In genomic region chr18:2387588-2387987, GRCh38 we compare ENCODE assay signal across 21 cellular contexts.
DNase-seq lines count a peak whose midpoint lies in the region; ATAC-seq, FAIRE-seq and TF ChIP-seq lines count a peak whose summit lies in the region.
"Had no signal": no experiment of that assay in that cellular context is flagged by ENCODE, and none has a peak within 500 bp of the region (broad histone marks: within the 10 kb centered on the region; RNA-seq: fewer than 3 reads in every experiment).

No MANE protein-coding gene starts in this region.

- H3K9ac ChIP-seq in adipocyte (ENCODE audit: low read length), result no peak overlapping the region
- H3K9ac ChIP-seq: BLaER1 treated with 17β-estradiol and CSF1 and Interleukin-3, amounts not matched to agents 10 nM and 100 nM had no signal

- FAIRE-seq in GM12891 (lab: Jason Lieb, UNC), result no peak
- FAIRE-seq: A549, GM12878 had no signal

- H3K4me3 Mint-ChIP-seq in activated T-cell treated with anti-CD3 and anti-CD28 coated beads, Interleukin-2, amount 50 U/mL, for 72 hours, result no peak overlapping the region
- H3K4me3 Mint-ChIP-seq in activated T-cell treated with anti-CD3 and anti-CD28 coated beads, Interleukin-2, amount 50 U/mL, for 4 hours, result no peak overlapping the region
- H3K4me3 Mint-ChIP-seq: B cell; CD4-positive, alpha-beta T cell; CD8-positive, alpha-beta T cell had no signal

- no peak for ATAC-seq in activated T-cell treated with anti-CD3 and anti-CD28 coated beads, Interleukin-2, amount 50 U/mL, for 72 hours (replicated peaks in 1 of 2)
- no peak for ATAC-seq in activated T-cell treated with anti-CD3 and anti-CD28 coated beads, Interleukin-2, amount 50 U/mL, for 4 hours
- ATAC-seq: A549; CD8-positive, alpha-beta T cell; GM12878 had no signal

- H3K27me3 ChIP-seq in adipocyte (replicated peaks; ENCODE audit: control insufficient read depth, insufficient read depth, low read length), result no peaks in the 10 kb centered on the region
- H3K27me3 ChIP-seq: BLaER1 treated with 17β-estradiol and CSF1 and Interleukin-3, amounts not matched to agents 10 nM and 100 nM had no signal

- H3K27ac Mint-ChIP-seq in activated T-cell treated with anti-CD3 and anti-CD28 coated beads, Interleukin-2, amount 50 U/mL, for 72 hours, result peak overlapping the region; percentile 46
- H3K27ac Mint-ChIP-seq: B cell; CD4-positive, alpha-beta T cell; CD8-positive, alpha-beta T cell had no signal

- no peaks in the 10 kb centered on the region for H3K27me3 Mint-ChIP-seq in activated T-cell treated with anti-CD3 and anti-CD28 coated beads, Interleukin-2, amount 50 U/mL, for 72 hours (ENCODE audit: low read depth)
- no peaks in the 10 kb centered on the region for H3K27me3 Mint-ChIP-seq in activated T-cell treated with anti-CD3 and anti-CD28 coated beads, Interleukin-2, amount 50 U/mL, for 4 hours (ENCODE audit: low read depth)

- H3K4me3 ChIP-seq in adipocyte (ENCODE audit: low read length), result peak overlapping the region; percentile 17
- H3K4me3 ChIP-seq: A549; BLaER1 treated with 17β-estradiol and CSF1 and Interleukin-3, amounts not matched to agents 10 nM and 100 nM; GM12878 had no signal

- no peaks in the 10 kb centered on the region for H3K4me1 Mint-ChIP-seq in activated T-cell treated with anti-CD3 and anti-CD28 coated beads, Interleukin-2, amount 50 U/mL, for 72 hours (ENCODE audit: low read depth)
- no peaks in the 10 kb centered on the region for H3K4me1 Mint-ChIP-seq in activated T-cell treated with anti-CD3 and anti-CD28 coated beads, Interleukin-2, amount 50 U/mL, for 4 hours (ENCODE audit: low read depth)
- H3K4me1 Mint-ChIP-seq: B cell had no signal

- no peaks in the 10 kb centered on the region for H3K36me3 ChIP-seq in adipocyte (ENCODE audit: control insufficient read depth, insufficient read depth, low read length, severe bottlenecking)
- H3K36me3 ChIP-seq: BLaER1 treated with 17β-estradiol and CSF1 and Interleukin-3, amounts not matched to agents 10 nM and 100 nM had no signal

- H3K36me3 Mint-ChIP-seq in activated T-cell treated with anti-CD3 and anti-CD28 coated beads, Interleukin-2, amount 50 U/mL, for 72 hours (ENCODE audit: insufficient read depth in 2 of 2), result no peaks in the 10 kb centered on the region
- no peaks in the 10 kb centered on the region for H3K36me3 Mint-ChIP-seq in activated T-cell treated with anti-CD3 and anti-CD28 coated beads, Interleukin-2, amount 50 U/mL, for 4 hours (ENCODE audit: insufficient read depth)
- H3K36me3 Mint-ChIP-seq: CD8-positive, alpha-beta T cell had no signal

- no peak for DNase-seq in activated T-cell treated with anti-CD3 and anti-CD28 coated beads, Interleukin-2, amount 50 U/mL, for 72 hours
- no peak for DNase-seq in activated T-cell treated with anti-CD3 and anti-CD28 coated beads, Interleukin-2, amount 50 U/mL, for 4 hours
- no peak for DNase-seq in adipocyte (ENCODE audit: low read depth)
- DNase-seq in activated gamma-delta T cell (lab: John Stamatoyannopoulos, UW), result no peak
- no peak for DNase-seq in GM12891 (ENCODE audit: insufficient read length, low spot score)
- DNase-seq: AML-193; Caco-2; Calu3; CD4-positive, alpha-beta T cell; CD8-positive, alpha-beta T cell; DMS 273 treated with DMSO at 0.1 percent for 48 hours; DMS153; DMS53; DMS79; DND-41; EL; GDM1 had no signal

- H3K9me3 ChIP-seq in adipocyte (ENCODE audit: control insufficient read depth, low read length), result peaks cover 30% of the 10 kb centered on the region

- peaks cover 0 to 2% of the 10 kb centered on the region in 2 donors for H3K9me3 Mint-ChIP-seq in activated T-cell treated with anti-CD3 and anti-CD28 coated beads, Interleukin-2, amount 50 U/mL, for 72 hours
- peaks cover 8% of the 10 kb centered on the region for H3K9me3 Mint-ChIP-seq in activated T-cell treated with anti-CD3 and anti-CD28 coated beads, Interleukin-2, amount 50 U/mL, for 4 hours

- no peaks in the 10 kb centered on the region for H3K4me1 ChIP-seq in adipocyte (ENCODE audit: control insufficient read depth, insufficient read depth, low read length)
- H3K4me1 ChIP-seq: A549, Caco-2 had no signal

- TF ChIP-seq POLR2A in GM12891 (IDR thresholded peaks at IDR 0.05; ENCODE audit: low read depth, low read length), result no peak

TF ChIP-seq in GM12891, 5 proteins besides CTCF, POLR2A, EP300 and RAD21:
- no peak for TF ChIP-seq SPI1 (IDR thresholded peaks at IDR 0.05; ENCODE audit: low read depth, low read length)
- no peak for TF ChIP-seq POLR2AphosphoS5 (IDR thresholded peaks at IDR 0.05; ENCODE audit: low read depth, low read length)
- no peak for TF ChIP-seq POU2F2 (IDR thresholded peaks at IDR 0.05; ENCODE audit: low read depth, low read length)
- no peak for TF ChIP-seq TAF1 (IDR thresholded peaks at IDR 0.05; ENCODE audit: low read depth, low read length)
- TF ChIP-seq PAX5 (IDR thresholded peaks at IDR 0.05; ENCODE audit: insufficient read depth, low read length, severe bottlenecking), result no peak
